In genomic region chr12:122094261-122094734, GRCh38 we compare ENCODE assay signal across 22 cellular contexts. TPM values are rescaled to one million over a fixed set of nuclear protein-coding genes. Genes with fewer than 3 reads are reported as not detected.
DNase-seq lines count a peak whose midpoint lies in the region; ATAC-seq, FAIRE-seq and TF ChIP-seq lines count a peak whose summit lies in the region.
"Had no signal": no experiment of that assay in that cellular context is flagged by ENCODE, and none has a peak within 500 bp of the region (broad histone marks: within the 10 kb centered on the region; RNA-seq: fewer than 3 reads in every experiment).

No MANE protein-coding gene starts in this region.

- intact Hi-C loops in GM12878 (cut with micrococcal nuclease; ENCODE audit: unreplicated experiment) = no loop called here
- intact Hi-C loops in sciatic nerve (cut with DNase I) = no loop called here

- H4K20me1 ChIP-seq in DND-41 (ENCODE audit: insufficient read depth, low read length) = peaks cover 50% of the 10 kb centered on the region
- H4K20me1 ChIP-seq in GM12878 (ENCODE audit: control insufficient read depth, insufficient read depth) = no peaks in the 10 kb centered on the region

- in situ Hi-C loops in GM12878 (cut with MboI) = no loop called here

- no peak for ATAC-seq in DND-41 (ENCODE audit: insufficient read depth, low read depth)
- ATAC-seq in GM12878 = no peak
- ATAC-seq in HG02973 (IDR thresholded peaks at IDR 0.05; ENCODE audit: unreplicated experiment) = no peak
- ATAC-seq in sciatic nerve = no peak
- ATAC-seq: lower lobe of right lung, pancreas, Right ventricle myocardium inferior had no signal

- CTCF ChIA-PET in GM12878 (lab: Yijun Ruan, JAX) = no interaction called here

- H3K4me2 ChIP-seq in DND-41 (ENCODE audit: insufficient read depth, low read length) (no peak overlapping the region), GM12878 (ENCODE audit: control insufficient read depth, insufficient read depth) (no peak overlapping the region)

- TF ChIP-seq POLR2A in GM12878 (IDR thresholded peaks at IDR 0.05; ENCODE audit: low read depth, low read length) (no peak), suprapubic skin (IDR thresholded peaks at IDR 0.05) (no peak)

- H3K27me3 ChIP-seq in DND-41 (ENCODE audit: insufficient read depth, low read length, poor library complexity) (no peaks in the 10 kb centered on the region), GM12878 (replicated peaks in 1 of 2; ENCODE audit: control insufficient read depth in 2 of 2, insufficient read depth in 2 of 2, low read length in 1 of 2) (no peaks in the 10 kb centered on the region), mucosa of stomach (ENCODE audit: control insufficient read depth, insufficient read depth, low read length) (no peaks in the 10 kb centered on the region), suprapubic skin (no peaks in the 10 kb centered on the region)
- H3K27me3 ChIP-seq: pancreas, spleen had no signal

- no peak for TF ChIP-seq RAD21 in GM12878 (IDR thresholded peaks at IDR 0.05; ENCODE audit: insufficient read depth, low read depth, low read length)

- no peak overlapping the region for H3K9ac ChIP-seq in DND-41 (ENCODE audit: low read depth, low read length)
- no peak overlapping the region for H3K9ac ChIP-seq in GM12878 (ENCODE audit: control insufficient read depth, insufficient read depth, low read length)
- no peak overlapping the region for H3K9ac ChIP-seq in mucosa of stomach (ENCODE audit: low read length)

- no peak for DNase-seq in DND-41
- DNase-seq in GM12878 (ENCODE audit: low read depth, low spot score) = no peak
- peak in 1 of 2 donors; percentile 19 for DNase-seq in suprapubic skin (ENCODE audit: low spot score in 2 of 2)
- DNase-seq in T-helper 1 cell = no peak
- no peak for DNase-seq in hippocampal formation (lab: John Stamatoyannopoulos, UW)
- DNase-seq in sciatic nerve (ENCODE audit: low spot score) = no peak
- DNase-seq: activated CD4-positive, alpha-beta T cell treated with anti-CD3 and anti-CD28 coated beads, Interleukin-2, amount 50 U/mL, for 48 hours; activated naive CD4-positive, alpha-beta T cell; activated T-cell treated with anti-CD3 and anti-CD28 coated beads for 4 hours; Calu3; effector CD8-positive, alpha-beta T cell; lower lobe of right lung; naive thymus-derived CD8-positive, alpha-beta T cell; NCI-H1105; NCI-H524; spleen; stimulated activated CD4-positive, alpha-beta T cell treated with anti-CD3 and anti-CD28 coated beads, Interleukin-4, amount 100 ng/mL, for 4 hours had no signal

- H2AFZ ChIP-seq in DND-41 (ENCODE audit: low read depth, low read length) (no peak overlapping the region), GM12878 (ENCODE audit: control insufficient read depth, low read depth, low read length) (no peak overlapping the region)

- H3K4me3 ChIP-seq in DND-41 (ENCODE audit: low read depth in 1 of 2, low read length in 2 of 2) (no peak overlapping the region), GM12878 (no peak overlapping the region), mucosa of stomach (ENCODE audit: low read length) (peak overlapping the region; percentile 16), suprapubic skin (no peak overlapping the region)
- H3K4me3 ChIP-seq: lower lobe of right lung, pancreas, spleen had no signal

- H3K27ac ChIP-seq in DND-41 (ENCODE audit: low read length) (peak overlapping the region; percentile 13; the same call in 1 of the 2 replicates), GM12878 (ENCODE audit: control insufficient read depth, insufficient read depth) (no peak overlapping the region), suprapubic skin (peak overlapping the region; percentile 48)
- H3K27ac ChIP-seq: lower lobe of right lung had no signal

- TF ChIP-seq CTCF in DND-41 (IDR thresholded peaks at IDR 0.05; ENCODE audit: borderline replicate concordance, extremely low read depth, low read length, poor library complexity, severe bottlenecking) = no peak
- TF ChIP-seq CTCF in GM12878 (IDR thresholded peaks at IDR 0.05 in 2 of 3, conservative IDR thresholded peaks at IDR 0.05 in 1 of 3; ENCODE audit: control insufficient read depth in 2 of 3, extremely low read depth in 1 of 3, insufficient read depth in 1 of 3, low read depth in 3 of 3, low read length in 3 of 3) = no peak
- TF ChIP-seq CTCF in suprapubic skin (IDR thresholded peaks at IDR 0.05) = no peak

- no peak for FAIRE-seq in GM12878 (lab: Jason Lieb, UNC)
- FAIRE-seq: islet of Langerhans, pancreas had no signal

- H3K4me1 ChIP-seq in DND-41 (ENCODE audit: insufficient read depth, low read length) (peaks cover 9% of the 10 kb centered on the region), GM12878 (ENCODE audit: control insufficient read depth, insufficient read depth, low read length) (peaks cover under 1% of the 10 kb centered on the region), mucosa of stomach (ENCODE audit: control insufficient read depth, insufficient read depth, low read length) (peaks cover 91% of the 10 kb centered on the region), suprapubic skin (peaks cover 84% of the 10 kb centered on the region)

- WGBS in GM12878 (ENCODE audit: insufficient coverage, insufficient replicate concordance, low lambda C conversion rate, missing lambda C conversion rate) = 100% methylated on average over 5 of the region's 5 CpGs
- WGBS in suprapubic skin = 96% methylated on average over 5 of the region's 5 CpGs

- SMC1A ChIA-PET in GM12878 (lab: Charles Lee; ENCODE audit: uncharacterized antibody, unreplicated experiment) = no interaction called here

- H3K79me2 ChIP-seq in DND-41 (ENCODE audit: insufficient read depth, low read length) = peaks cover 68% of the 10 kb centered on the region
- no peaks in the 10 kb centered on the region for H3K79me2 ChIP-seq in GM12878 (ENCODE audit: control insufficient read depth, insufficient read depth, low read length)

- BruUV-seq in GM12878 (replicated peaks; lab: Mats Ljungman, UMichigan) = no TSS peak

- TF ChIP-seq EP300 in GM12878 (IDR thresholded peaks at IDR 0.05; ENCODE audit: borderline replicate concordance in 1 of 2, control insufficient read depth in 1 of 2, low read depth in 2 of 2, low read length in 2 of 2) (no peak), suprapubic skin (IDR thresholded peaks at IDR 0.05) (no peak)

- H3K9me3 ChIP-seq in DND-41 (ENCODE audit: insufficient read depth, low read length, severe bottlenecking) (no peaks in the 10 kb centered on the region), GM12878 (replicated peaks; ENCODE audit: control insufficient read depth, insufficient read depth, low read length) (no peaks in the 10 kb centered on the region; the same call in 2 of the 3 replicates), mucosa of stomach (ENCODE audit: control insufficient read depth, low read length) (no peaks in the 10 kb centered on the region), suprapubic skin (no peaks in the 10 kb centered on the region)
- H3K9me3 ChIP-seq: lower lobe of right lung, pancreas, spleen had no signal

- H3K36me3 ChIP-seq in DND-41 (ENCODE audit: insufficient read depth, low read length) (no peaks in the 10 kb centered on the region), GM12878 (ENCODE audit: control insufficient read depth in 2 of 2, insufficient read depth in 2 of 2, low read length in 1 of 2) (no peaks in the 10 kb centered on the region; a peak in 1 of 4 replicates), mucosa of stomach (ENCODE audit: control insufficient read depth, insufficient read depth, low read length) (no peaks in the 10 kb centered on the region), suprapubic skin (no peaks in the 10 kb centered on the region)
- H3K36me3 ChIP-seq: lower lobe of right lung, pancreas had no signal

- RAD21 ChIA-PET in GM12878 (lab: Charles Lee; ENCODE audit: unreplicated experiment) = no interaction called here

- POLR2A ChIA-PET in GM12878 (lab: Charles Lee) = no interaction called here

TF ChIP-seq in GM12878, 131 proteins besides CTCF, POLR2A, EP300 and RAD21:
- TF ChIP-seq USF2 (IDR thresholded peaks at IDR 0.05; ENCODE audit: borderline replicate concordance, low read depth, low read length) = no peak
- peak; percentile 8 for TF ChIP-seq PBX3 (IDR thresholded peaks at IDR 0.05; ENCODE audit: insufficient replicate concordance, low read depth, low read length)
- TF ChIP-seq RELA (IDR thresholded peaks at IDR 0.05; ENCODE audit: borderline replicate concordance, partially characterized antibody) = no peak
- TF ChIP-seq CHD1 (IDR thresholded peaks at IDR 0.05; ENCODE audit: low read depth, low read length) = no peak
TF ChIP-seq in GM12878: peak in this region for 1.

RNA-seq across cellular contexts. Expression of gene MLXIP, which starts 15.7 kb away (rescaled TPM):
- 28.2 and 30.8 TPM in 2 replicates for total RNA-seq in GM12878 (2013; cell fraction: nucleolus; rRNA removed)
- total RNA-seq in GM12878 (2014; rRNA removed) = 5.4 and 7.9 TPM in 2 replicates
- total RNA-seq in GM12878 (2014; rRNA removed; fragmentation: Illumina TruSeq; extraction: Trizol) = 8.9 and 9.7 TPM in 2 replicates
- 23.7 and 24.9 TPM in 2 replicates for total RNA-seq in GM12878 (2021)
- 3.2 TPM for polyA plus RNA-seq in GM12878 (2011; ENCODE audit: low read depth)
- 1.0 and 1.9 TPM in 2 replicates for polyA plus RNA-seq in GM12878 (2011; rRNA removed)
- polyA plus RNA-seq in GM12878 (2011; cell fraction: cytosol; rRNA removed) = 1.7 and 2.1 TPM in 2 replicates
- 9.5 and 15.5 TPM in 2 replicates for polyA plus RNA-seq in GM12878 (2011; cell fraction: nucleus; rRNA removed)
- polyA plus RNA-seq in GM12878 (2012) = 6.3 and 7.2 TPM in 2 replicates
- polyA plus RNA-seq in GM12878 (2014; fragmentation: Illumina TruSeq; extraction: Trizol) = 7.5 and 12.1 TPM in 2 replicates
- 1 to 10 TPM; 1.1 to 1.2 TPM for polyA plus RNA-seq in GM12878 (2014; fragmentation: Nextera tagmentation; extraction: Ambion mirVana)
- polyA plus RNA-seq in GM12878 (2014; rRNA removed) = 12.5 and 15.1 TPM in 2 replicates
- polyA plus RNA-seq in GM12878 (2016; fragmentation: Nextera tagmentation; extraction: Ambion mirVana) = 1 to 10 TPM; 4.7 to 6.2 TPM
- 3.4 and 4.9 TPM in 2 replicates for polyA minus RNA-seq in GM12878 (2011; rRNA and poly(A)+ RNA removed)
- 4.1 and 5.2 TPM in 2 replicates for polyA minus RNA-seq in GM12878 (2011; cell fraction: cytosol; rRNA and poly(A)+ RNA removed)
- 7.6 and 8.1 TPM in 2 replicates for polyA minus RNA-seq in GM12878 (2011; cell fraction: nucleus; rRNA and poly(A)+ RNA removed)
- total RNA-seq in suprapubic skin = 10 to 100 TPM; 25.2 to 91.4 (median 35.4) TPM
- total RNA-seq in sciatic nerve = 44.2 TPM
